25 cellular contexts compared by ENCODE assay signal in the genomic region with DNA sequence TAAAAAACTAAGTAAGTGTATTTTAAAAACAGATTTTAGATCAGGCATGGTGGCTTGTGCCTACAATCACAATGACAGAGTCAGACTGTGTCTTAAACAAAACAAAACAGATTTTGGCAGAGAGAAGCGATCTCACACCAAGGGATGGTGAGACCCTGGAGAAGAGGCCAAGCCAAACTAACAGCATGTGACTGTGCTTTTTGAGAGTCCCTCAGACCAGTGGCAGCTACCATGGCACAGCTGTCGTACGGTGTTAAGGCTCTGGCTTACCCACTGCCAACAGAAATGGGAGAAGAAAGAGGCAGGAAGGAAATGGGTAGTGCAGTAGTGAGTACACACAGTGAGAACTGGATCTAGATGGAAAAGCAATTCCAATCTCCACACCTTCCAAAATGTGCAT.
DNase-seq lines count a peak whose midpoint lies in the region; ATAC-seq and TF ChIP-seq lines count a peak whose summit lies in the region.
"Had no signal": no experiment of that assay in that cellular context is flagged by ENCODE, and none has a peak within 500 bp of the region (broad histone marks: within the 10 kb centered on the region; RNA-seq: fewer than 3 reads in every experiment).

No MANE protein-coding gene starts in this region.

- H3K4me3 Mint-ChIP-seq in CD8-positive, alpha-beta T cell = no peak overlapping the region
- H3K4me3 Mint-ChIP-seq in central memory CD8-positive, alpha-beta T cell = no peak overlapping the region
- no peak overlapping the region for H3K4me3 Mint-ChIP-seq in stimulated activated effector memory CD8-positive, alpha-beta T cell treated with anti-CD3 and anti-CD28 coated beads, Interleukin-12 subunit alpha, Interleukin-12 subunit beta, amount 100 ng/mL, for 72 hours
- no peak overlapping the region for H3K4me3 Mint-ChIP-seq in type B pancreatic cell
- H3K4me3 Mint-ChIP-seq: immature natural killer cell had no signal

- H3K9me3 Mint-ChIP-seq in activated naive CD4-positive, alpha-beta T cell treated with anti-CD3 and anti-CD28 coated beads, Interleukin-2, amount 50 U/mL, for 72 hours = no peaks in the 10 kb centered on the region
- H3K9me3 Mint-ChIP-seq in CD8-positive, alpha-beta T cell = no peaks in the 10 kb centered on the region
- no peaks in the 10 kb centered on the region for H3K9me3 Mint-ChIP-seq in central memory CD8-positive, alpha-beta T cell
- no peaks in the 10 kb centered on the region for H3K9me3 Mint-ChIP-seq in stimulated activated effector memory CD8-positive, alpha-beta T cell treated with anti-CD3 and anti-CD28 coated beads, Interleukin-12 subunit alpha, Interleukin-12 subunit beta, amount 100 ng/mL, for 72 hours
- no peaks in the 10 kb centered on the region for H3K9me3 Mint-ChIP-seq in type B pancreatic cell
- H3K9me3 Mint-ChIP-seq: immature natural killer cell had no signal

- H3K4me1 ChIP-seq in CD8-positive, alpha-beta T cell (ENCODE audit: insufficient read depth, low read length) = peaks cover 2% of the 10 kb centered on the region

- TF ChIP-seq CTCF in CD8-positive, alpha-beta T cell (IDR thresholded peaks at IDR 0.05) = no peak
- TF ChIP-seq CTCF in type B pancreatic cell (conservative IDR thresholded peaks at IDR 0.05) = no peak

- intact Hi-C loops in CD8-positive, alpha-beta T cell (cut with DNase I, micrococcal nuclease) = no loop called here

- POLR2A ChIA-PET in CD8-positive, alpha-beta T cell (lab: Charles Lee) = interaction anchor here (0.9 kb wide), 1 partner anchor 11 kb away, joined by 3 read pairs; no protein-coding TSS in a partner anchor

- peaks cover 4 to 28% of the 10 kb centered on the region in 2 donors for H3K36me3 Mint-ChIP-seq in activated naive CD4-positive, alpha-beta T cell treated with anti-CD3 and anti-CD28 coated beads, Interleukin-2, amount 50 U/mL, for 72 hours
- peaks cover 87% of the 10 kb centered on the region for H3K36me3 Mint-ChIP-seq in CD8-positive, alpha-beta T cell
- peaks cover 45% of the 10 kb centered on the region for H3K36me3 Mint-ChIP-seq in central memory CD8-positive, alpha-beta T cell (ENCODE audit: insufficient read depth)
- H3K36me3 Mint-ChIP-seq in stimulated activated effector memory CD8-positive, alpha-beta T cell treated with anti-CD3 and anti-CD28 coated beads, Interleukin-12 subunit alpha, Interleukin-12 subunit beta, amount 100 ng/mL, for 72 hours = peaks cover 78% of the 10 kb centered on the region
- H3K36me3 Mint-ChIP-seq in type B pancreatic cell = peaks cover 22% of the 10 kb centered on the region

- no peaks in the 10 kb centered on the region for H3K9me3 ChIP-seq in CD8-positive, alpha-beta T cell (ENCODE audit: low read length)
- H3K9me3 ChIP-seq: gastroesophageal sphincter, MG63, transverse colon had no signal

- no peak overlapping the region for H3K4me3 ChIP-seq in CD8-positive, alpha-beta T cell (ENCODE audit: low read depth, low read length)
- H3K4me3 ChIP-seq: gastroesophageal sphincter, MG63, skin epidermis, transverse colon had no signal

- H3K36me3 ChIP-seq in CD8-positive, alpha-beta T cell (ENCODE audit: insufficient read depth, low read length) = peaks cover 53% of the 10 kb centered on the region

- CTCF ChIA-PET in CD8-positive, alpha-beta T cell (lab: Charles Lee) = interaction anchor here (1.4 to 1.8 kb wide), 3 partner anchors 14 to 94 kb away, joined by 3 to 6 read pairs (median 3); no protein-coding TSS in a partner anchor

- DNase-seq in activated naive CD4-positive, alpha-beta T cell treated with anti-CD3 and anti-CD28 coated beads, Interleukin-2, amount 50 U/mL, for 72 hours (ENCODE audit: low spot score in 2 of 2) = no peak
- no peak for DNase-seq in activated naive CD4-positive, alpha-beta T cell treated with Interleukin-2 at 50 U/mL for 16 hours
- DNase-seq in CD8-positive, alpha-beta T cell = no peak
- no peak for DNase-seq in central memory CD8-positive, alpha-beta T cell (ENCODE audit: low spot score in 2 of 2)
- no peak for DNase-seq in stimulated activated effector memory CD8-positive, alpha-beta T cell treated with anti-CD3 and anti-CD28 coated beads, Interleukin-12 subunit alpha, Interleukin-12 subunit beta, amount 100 ng/mL, for 72 hours (ENCODE audit: low spot score in 2 of 2)
- no peak for DNase-seq in type B pancreatic cell (ENCODE audit: extremely low spot score, unreplicated experiment)
- DNase-seq: activated CD4-positive, alpha-beta T cell treated with anti-CD3 and anti-CD28 coated beads, Interleukin-2, amount 50 U/mL, for 1 hour; activated CD8-positive, alpha-beta memory T cell treated with anti-CD3 and anti-CD28 coated beads, Interleukin-2, amount 50 U/mL, for 4 hours; C1 segment of cervical spinal cord; hypothalamus; immature natural killer cell; KBM-7; mesenchymal stem cell; MG63; NCI-H2029; NCI-H69; nucleus accumbens; SHP77; transverse colon had no signal

- H3K27ac ChIP-seq in CD8-positive, alpha-beta T cell (ENCODE audit: low read depth, low read length) = no peak overlapping the region
- H3K27ac ChIP-seq: gastroesophageal sphincter, transverse colon, VCaP had no signal

- no peaks in the 10 kb centered on the region for H3K27me3 Mint-ChIP-seq in CD8-positive, alpha-beta T cell (ENCODE audit: low read depth)
- no peaks in the 10 kb centered on the region for H3K27me3 Mint-ChIP-seq in central memory CD8-positive, alpha-beta T cell
- H3K27me3 Mint-ChIP-seq in type B pancreatic cell = no peaks in the 10 kb centered on the region

- peaks cover 33% of the 10 kb centered on the region for H3K4me1 Mint-ChIP-seq in CD8-positive, alpha-beta T cell (ENCODE audit: low read depth)
- peaks cover 26% of the 10 kb centered on the region for H3K4me1 Mint-ChIP-seq in central memory CD8-positive, alpha-beta T cell
- peaks cover 32% of the 10 kb centered on the region for H3K4me1 Mint-ChIP-seq in stimulated activated effector memory CD8-positive, alpha-beta T cell treated with anti-CD3 and anti-CD28 coated beads, Interleukin-12 subunit alpha, Interleukin-12 subunit beta, amount 100 ng/mL, for 72 hours
- peaks cover 6% of the 10 kb centered on the region for H3K4me1 Mint-ChIP-seq in type B pancreatic cell (ENCODE audit: unreplicated experiment)

- H3K27ac Mint-ChIP-seq in activated naive CD4-positive, alpha-beta T cell treated with anti-CD3 and anti-CD28 coated beads, Interleukin-2, amount 50 U/mL, for 72 hours = peak overlapping the region; percentile 43 to 93
- H3K27ac Mint-ChIP-seq in CD8-positive, alpha-beta T cell = peak overlapping the region; percentile 37
- peak overlapping the region; percentile 46 for H3K27ac Mint-ChIP-seq in central memory CD8-positive, alpha-beta T cell (ENCODE audit: low read depth)
- H3K27ac Mint-ChIP-seq in stimulated activated effector memory CD8-positive, alpha-beta T cell treated with anti-CD3 and anti-CD28 coated beads, Interleukin-12 subunit alpha, Interleukin-12 subunit beta, amount 100 ng/mL, for 72 hours = peak overlapping the region; percentile 69
- H3K27ac Mint-ChIP-seq in type B pancreatic cell = no peak overlapping the region

- no peak for ATAC-seq in activated naive CD4-positive, alpha-beta T cell treated with anti-CD3 and anti-CD28 coated beads, Interleukin-2, amount 50 U/mL, for 72 hours
- no peak for ATAC-seq in CD8-positive, alpha-beta T cell
- no peak for ATAC-seq in central memory CD8-positive, alpha-beta T cell (replicated peaks; ENCODE audit: extremely low read depth, poor library complexity, severe bottlenecking)
- ATAC-seq in stimulated activated effector memory CD8-positive, alpha-beta T cell treated with anti-CD3 and anti-CD28 coated beads, Interleukin-12 subunit alpha, Interleukin-12 subunit beta, amount 100 ng/mL, for 72 hours = no peak
- ATAC-seq in GM18907 (IDR thresholded peaks at IDR 0.05; ENCODE audit: unreplicated experiment) = no peak
- ATAC-seq: gastroesophageal sphincter, HCT116, Panc1 had no signal

- no peaks in the 10 kb centered on the region for H3K27me3 ChIP-seq in CD8-positive, alpha-beta T cell (ENCODE audit: insufficient read depth, low read length)
- H3K27me3 ChIP-seq: gastroesophageal sphincter, MG63, transverse colon had no signal
